ENCODE assay signal across 9 cellular contexts in genomic region chrX:69222103-69223090, GRCh38. TPM values are rescaled to one million over a fixed set of nuclear protein-coding genes. Genes with fewer than 3 reads are reported as not detected.
A peak's percentile ranks its signal among the peaks of the same experiment; 100 is the strongest.
DNase-seq lines count a peak whose midpoint lies in the region; ATAC-seq and TF ChIP-seq lines count a peak whose summit lies in the region.
"Had no signal": no experiment of that assay in that cellular context is flagged by ENCODE, and none has a peak within 500 bp of the region (broad histone marks: within the 10 kb centered on the region; RNA-seq: fewer than 3 reads in every experiment).

No MANE protein-coding gene starts in this region.

- H3K27me3 ChIP-seq in H7 (ENCODE audit: control insufficient read depth, insufficient read depth, low read length): peaks cover 12% of the 10 kb centered on the region

- DNase-seq in Calu3 (peak; percentile 79), H7 (peak; percentile 84), NCI-H2171 treated with DMSO at 0.1 percent for 48 hours (lab: John Stamatoyannopoulos, UW) (peak; percentile 67), choroid plexus epithelial cell (ENCODE audit: low read depth) (peak; percentile 68), left kidney (ENCODE audit: low read depth, low spot score) (peak; percentile 89)
- peak; percentile 51 for DNase-seq in activated CD4-positive, alpha-beta T cell treated with anti-CD3 and anti-CD28 coated beads for 24 hours (ENCODE audit: low read depth in 2 of 2)
- DNase-seq in stimulated activated CD4-positive, alpha-beta T cell treated with anti-CD3 and anti-CD28 coated beads, Interleukin-4, amount 100 ng/mL, for 24 hours: peak; percentile 75

- no peaks in the 10 kb centered on the region for H3K4me1 Mint-ChIP-seq in Calu3 (ENCODE audit: low read depth, unreplicated experiment)

- H3K27me3 Mint-ChIP-seq in Calu3 (ENCODE audit: unreplicated experiment): no peaks in the 10 kb centered on the region
- H3K27me3 Mint-ChIP-seq: activated naive CD8-positive, alpha-beta T cell had no signal

- H3K27ac Mint-ChIP-seq in Calu3 (ENCODE audit: unreplicated experiment): no peak overlapping the region
- H3K27ac Mint-ChIP-seq: activated naive CD8-positive, alpha-beta T cell had no signal

- intact Hi-C loops in Calu3 (cut with micrococcal nuclease; ENCODE audit: unreplicated experiment): loop anchor here (1.0 to 5.0 kb wide), 4 partner anchors 60 to 394 kb away; no protein-coding TSS in a partner anchor

- no peak for ATAC-seq in GM21447 (IDR thresholded peaks at IDR 0.05; ENCODE audit: unreplicated experiment)

- CTCF ChIA-PET in Calu3 (lab: Charles Lee): interaction anchor here (1.1 to 2.4 kb wide), 6 partner anchors 88 to 406 kb away, joined by 3 to 18 read pairs (median 8); partner anchors contain the start of gene EFNB1

- H3K36me3 ChIP-seq in H7 (replicated peaks; ENCODE audit: control insufficient read depth, insufficient read depth, low read length): no peaks in the 10 kb centered on the region

- no TSS peak for BruUV-seq in Calu3 (replicated peaks; lab: Mats Ljungman, UMichigan)

- no peaks in the 10 kb centered on the region for H3K9me3 Mint-ChIP-seq in Calu3 (ENCODE audit: low read depth, unreplicated experiment)

- H3K4me3 ChIP-seq in H7 (ENCODE audit: insufficient read depth, low read depth, low read length) (no peak overlapping the region), choroid plexus epithelial cell (ENCODE audit: low read depth, low read length) (no peak overlapping the region)

- no peaks in the 10 kb centered on the region for H3K36me3 Mint-ChIP-seq in Calu3 (ENCODE audit: insufficient read depth, unreplicated experiment)
- H3K36me3 Mint-ChIP-seq: activated naive CD8-positive, alpha-beta T cell had no signal

- TF ChIP-seq CTCF in Calu3 (IDR thresholded peaks at IDR 0.05; ENCODE audit: unreplicated experiment) (peak; percentile 76), choroid plexus epithelial cell (conservative IDR thresholded peaks at IDR 0.05; ENCODE audit: low read depth, low read length) (peak; percentile 84)

- H3K4me3 Mint-ChIP-seq in Calu3 (ENCODE audit: low read depth, unreplicated experiment): no peak overlapping the region
- H3K4me3 Mint-ChIP-seq: activated naive CD8-positive, alpha-beta T cell had no signal

RNA-seq across cellular contexts. Expression of gene PJA1, which starts 57.1 kb away (rescaled TPM):
- total RNA-seq in Calu3 (2022): 45.6 and 53.8 TPM in 2 replicates
- total RNA-seq in H7 (2014; rRNA removed; shearing (Covaris generic)): 105 and 110 TPM in 2 replicates
